32 cellular contexts compared by ENCODE assay signal in the genomic region with DNA sequence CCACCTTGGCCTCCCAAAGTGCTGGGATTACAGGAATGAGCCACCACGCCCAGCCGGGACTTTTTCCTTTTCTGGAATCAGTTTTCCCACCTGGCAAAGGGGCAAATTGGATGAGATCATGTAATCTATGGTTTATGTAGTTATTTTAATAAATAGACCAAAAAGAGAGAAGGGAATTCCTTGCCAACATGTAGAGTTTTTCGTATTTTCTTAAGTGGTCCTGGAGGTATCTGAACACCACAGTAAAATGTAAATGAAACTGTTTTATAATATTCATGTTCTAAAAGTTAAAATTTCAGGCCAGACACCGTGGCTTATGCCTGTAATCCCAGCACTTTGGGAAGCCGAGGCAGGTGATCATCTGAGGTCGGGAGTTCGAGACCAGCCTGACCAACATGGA.
"Had no signal": no experiment of that assay in that cellular context is flagged by ENCODE, and none has a peak within 500 bp of the region (broad histone marks: within the 10 kb centered on the region; RNA-seq: fewer than 3 reads in every experiment).

No MANE protein-coding gene starts in this region.

- FAIRE-seq: keratinocyte had no signal

- H3K27ac Mint-ChIP-seq: dendritic cell treated with granulocyte-macrophage colony-stimulating factor and Interleukin-4, amounts not matched to agents 40 ng/mL and 50 ng/mL, for 4 days; endodermal cell; mesothelial cell of epicardium; naive B cell; progenitor cell of endocrine pancreas had no signal

- H3K9me3 ChIP-seq: colonic mucosa, gastrocnemius medialis, mucosa of descending colon, neutrophil, stomach, thoracic aorta, tibial nerve, upper lobe of right lung, vagina had no signal

- H3K27ac ChIP-seq: colonic mucosa, epithelial cell of prostate, neutrophil, parathyroid adenoma, thoracic aorta, tibial nerve, upper lobe of right lung, vagina had no signal

- DNase-seq: colonic mucosa; effector CD8-positive, alpha-beta T cell; endodermal cell; foreskin fibroblast; head of caudate nucleus; mesenchymal stem cell; mucosa of descending colon; naive B cell; stimulated activated CD4-positive, alpha-beta T cell treated with anti-CD3 and anti-CD28 coated beads, Interleukin-12 subunit alpha, Interleukin-12 subunit beta, amount 100 ng/mL, for 4 hours; stimulated activated CD4-positive, alpha-beta T cell treated with anti-CD3 and anti-CD28 coated beads, Interleukin-1b, Interleukin-23, amount 100 ng/mL, for 48 hours; stimulated activated CD4-positive, alpha-beta T cell treated with anti-CD3 and anti-CD28 coated beads, Interleukin-4, amount 100 ng/mL, for 1 hour; stimulated activated CD8-positive, alpha-beta memory T cell treated with anti-CD3 and anti-CD28 coated beads, Interleukin-4, amount 100 ng/mL, for 48 hours; stimulated activated naive CD4-positive, alpha-beta T cell; substantia nigra; upper lobe of right lung had no signal

- H3K36me3 ChIP-seq: colonic mucosa, gastrocnemius medialis, neutrophil, stomach, thoracic aorta, tibial nerve, upper lobe of right lung, vagina had no signal

- H3K9me3 Mint-ChIP-seq: dendritic cell treated with granulocyte-macrophage colony-stimulating factor and Interleukin-4, amounts not matched to agents 40 ng/mL and 50 ng/mL, for 4 days; endodermal cell; natural killer cell treated with Interleukin-12 subunit alpha and Interleukin-12 subunit beta and Interleukin-15 and Interleukin-18, amount 100 ng/mL, for 72 hours; neural crest cell had no signal

- H3K36me3 Mint-ChIP-seq: mesothelial cell of epicardium; naive B cell; natural killer cell treated with Interleukin-12 subunit alpha and Interleukin-12 subunit beta and Interleukin-15 and Interleukin-18, amount 100 ng/mL, for 72 hours had no signal

- H3K4me3 Mint-ChIP-seq: dendritic cell treated with granulocyte-macrophage colony-stimulating factor and Interleukin-4, amounts not matched to agents 40 ng/mL and 50 ng/mL, for 4 days; endodermal cell; mesothelial cell of epicardium; naive B cell; natural killer cell treated with Interleukin-12 subunit alpha and Interleukin-12 subunit beta and Interleukin-15 and Interleukin-18, amount 100 ng/mL, for 72 hours; neural crest cell had no signal

- ATAC-seq: mucosa of descending colon; natural killer cell treated with Interleukin-12 subunit alpha and Interleukin-12 subunit beta and Interleukin-15 and Interleukin-18, amount 100 ng/mL, for 72 hours; sciatic nerve had no signal

- H3K4me2 ChIP-seq: smooth muscle cell had no signal

- H3K4me3 ChIP-seq: colonic mucosa, gastrocnemius medialis, lung, mucosa of descending colon, smooth muscle cell, stomach, thoracic aorta, tibial nerve, upper lobe of right lung, vagina had no signal

- H3K27me3 ChIP-seq: colonic mucosa, gastrocnemius medialis, neutrophil, stomach, tibial nerve, upper lobe of right lung, vagina had no signal

- H3K79me2 ChIP-seq: parathyroid adenoma had no signal

- H3K27me3 Mint-ChIP-seq: dendritic cell treated with granulocyte-macrophage colony-stimulating factor and Interleukin-4, amounts not matched to agents 40 ng/mL and 50 ng/mL, for 4 days; naive B cell; natural killer cell treated with Interleukin-12 subunit alpha and Interleukin-12 subunit beta and Interleukin-15 and Interleukin-18, amount 100 ng/mL, for 72 hours; progenitor cell of endocrine pancreas had no signal

- H3K4me1 Mint-ChIP-seq: endodermal cell, neural crest cell had no signal

- H3K9ac ChIP-seq: parathyroid adenoma had no signal

- H3K4me1 ChIP-seq: colonic mucosa, upper lobe of right lung had no signal
